In genomic region chr15:89788585-89788984, GRCh38 we compare ENCODE assay signal across 10 cellular contexts. TPM values are rescaled to one million over a fixed set of nuclear protein-coding genes. Genes with fewer than 3 reads are reported as not detected.
"Had no signal": no experiment of that assay in that cellular context is flagged by ENCODE, and none has a peak within 500 bp of the region (broad histone marks: within the 10 kb centered on the region; RNA-seq: fewer than 3 reads in every experiment).

No MANE protein-coding gene starts in this region.

RNA-seq across cellular contexts. Expression of gene MESP2, which starts 12.5 kb away (rescaled TPM):
- total RNA-seq: dermis blood vessel endothelial cell, esophagus muscularis mucosa, frontal cortex, gastroesophageal sphincter, lower lobe of right lung, lung microvascular endothelial cell had no signal
- polyA plus RNA-seq: fibroblast of lung, hepatocyte, immature natural killer cell had no signal

RNA-seq across cellular contexts. Expression of gene MESP1, which starts 37.5 kb away (rescaled TPM):
- total RNA-seq: mesothelial cell of epicardium had no signal
- polyA plus RNA-seq: fibroblast of lung had no signal
